In the genomic region with DNA sequence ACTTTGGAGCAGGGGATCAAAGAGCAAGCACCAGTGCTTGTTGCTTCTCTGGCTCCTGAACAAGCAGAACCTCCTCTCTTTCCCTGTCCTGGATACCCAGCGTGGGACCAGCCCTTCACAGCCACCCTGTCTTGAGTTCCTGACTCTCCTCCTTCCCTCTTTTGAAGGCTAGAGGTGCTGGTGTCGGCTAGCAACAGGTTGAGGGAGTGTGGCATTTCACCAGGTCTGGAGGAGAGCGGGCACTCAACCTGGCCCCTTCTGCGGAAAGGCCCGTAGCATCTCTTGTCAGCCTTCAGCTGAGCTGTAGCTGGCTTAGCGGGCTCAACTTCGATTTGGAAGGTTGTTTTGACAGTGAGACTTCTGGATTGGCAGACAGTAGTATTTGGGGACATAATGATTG, we compare ENCODE assay signal across 14 cellular contexts. TPM values are rescaled to one million over a fixed set of nuclear protein-coding genes. Genes with fewer than 3 reads are reported as not detected.
DNase-seq lines count a peak whose midpoint lies in the region; ATAC-seq, FAIRE-seq and TF ChIP-seq lines count a peak whose summit lies in the region.
"Had no signal": no experiment of that assay in that cellular context is flagged by ENCODE, and none has a peak within 500 bp of the region (broad histone marks: within the 10 kb centered on the region; RNA-seq: fewer than 3 reads in every experiment).

No MANE protein-coding gene starts in this region.

- ATAC-seq in activated CD8-positive, alpha-beta T cell treated with anti-CD3 and anti-CD28 coated beads, Interleukin-2, amount 10 ng/mL, durations not matched to agents 7 days and 5 days: no peak
- ATAC-seq in activated CD8-positive, alpha-beta T cell treated with anti-CD3 and anti-CD28 coated beads for 36 hours: no peak
- ATAC-seq in activated naive CD8-positive, alpha-beta T cell treated with anti-CD3 and anti-CD28 coated beads, Interleukin-2, amount 10 ng/mL, durations not matched to agents 7 days and 5 days (ENCODE audit: low read depth): no peak
- ATAC-seq in stimulated activated naive B cell treated with anti-CD40 and anti-IgM and Interleukin-4, amounts not matched to agents 10 μg/mL and 1 μg/mL and 100 μg/mL, for 72 hours (replicated peaks): no peak
- no peak for ATAC-seq in HG03565 (IDR thresholded peaks at IDR 0.05; ENCODE audit: unreplicated experiment)
- ATAC-seq: A549 had no signal

- dilution Hi-C loops in keratinocyte (cut with MboI; ENCODE audit: extremely low pct_ligation_motif_present, low sequenced_read_pairs): no loop called here

- H3K9ac ChIP-seq in keratinocyte (ENCODE audit: control insufficient read depth, extremely low read depth, insufficient read depth, low read length): no peak overlapping the region

- peaks cover 8% of the 10 kb centered on the region for H4K20me1 ChIP-seq in keratinocyte (ENCODE audit: control insufficient read depth, extremely low read depth, insufficient read depth, low read length)

- H3K36me3 Mint-ChIP-seq in activated CD8-positive, alpha-beta T cell treated with anti-CD3 and anti-CD28 coated beads, Interleukin-2, amount 10 ng/mL, durations not matched to agents 7 days and 5 days (ENCODE audit: low read depth): peaks cover 44% of the 10 kb centered on the region
- peaks cover 16% of the 10 kb centered on the region for H3K36me3 Mint-ChIP-seq in activated CD8-positive, alpha-beta T cell treated with anti-CD3 and anti-CD28 coated beads for 36 hours (ENCODE audit: low read depth)
- H3K36me3 Mint-ChIP-seq in activated naive CD8-positive, alpha-beta T cell treated with anti-CD3 and anti-CD28 coated beads, Interleukin-2, amount 10 ng/mL, durations not matched to agents 7 days and 5 days: peaks cover 23% of the 10 kb centered on the region
- peaks cover 12 to 24% of the 10 kb centered on the region in 2 donors for H3K36me3 Mint-ChIP-seq in stimulated activated naive B cell treated with anti-CD40 and anti-IgM and Interleukin-4, amounts not matched to agents 10 μg/mL and 1 μg/mL and 100 μg/mL, for 72 hours

- H3K27me3 ChIP-seq in keratinocyte (ENCODE audit: control insufficient read depth, extremely low read depth, insufficient read depth, low read length) (no peaks in the 10 kb centered on the region), adrenal gland (no peaks in the 10 kb centered on the region)

- no peak for TF ChIP-seq CTCF in activated CD8-positive, alpha-beta T cell treated with anti-CD3 and anti-CD28 coated beads for 36 hours (IDR thresholded peaks at IDR 0.05)
- no peak for TF ChIP-seq CTCF in keratinocyte (optimal IDR thresholded peaks at IDR 0.05 in 1 of 3, IDR thresholded peaks at IDR 0.05 in 1 of 3, conservative IDR thresholded peaks at IDR 0.05 in 1 of 3; ENCODE audit: extremely low read depth in 1 of 3, insufficient read depth in 2 of 3, low read length in 3 of 3)
- TF ChIP-seq CTCF in adrenal gland (IDR thresholded peaks at IDR 0.05): no peak

- no peaks in the 10 kb centered on the region for H3K9me1 ChIP-seq in keratinocyte (ENCODE audit: control insufficient read depth, extremely low read depth, insufficient read depth, low read length)

- H3K4me1 ChIP-seq in keratinocyte (ENCODE audit: control insufficient read depth, extremely low read depth, insufficient read depth, low read length) (peaks cover 32% of the 10 kb centered on the region), adrenal gland (replicated peaks in 1 of 2) (peaks cover 8 to 41% of the 10 kb centered on the region in 2 donors)

- no peak for TF ChIP-seq POLR2A in adrenal gland (IDR thresholded peaks at IDR 0.05)

- CTCF ChIA-PET in activated CD8-positive, alpha-beta T cell treated with anti-CD3 and anti-CD28 coated beads, Interleukin-2, amount 10 ng/mL, durations not matched to agents 7 days and 5 days (lab: Charles Lee): interaction anchor here (0.6 to 13.1 kb wide), 4 partner anchors 10 to 84 kb away, joined by 3 to 111 read pairs (median 3); a partner anchor contains a TSS
- CTCF ChIA-PET in activated CD8-positive, alpha-beta T cell treated with anti-CD3 and anti-CD28 coated beads for 36 hours (lab: Charles Lee): interaction anchor here (1.6 to 5.1 kb wide), 2 partner anchors 11 to 53 kb away, joined by 3 to 23 read pairs; no protein-coding TSS in a partner anchor

- H3K4me3 ChIP-seq in keratinocyte (ENCODE audit: control insufficient read depth in 2 of 3, extremely low read depth in 1 of 3, insufficient read depth in 2 of 3, low read depth in 1 of 3, low read length in 3 of 3): no peak overlapping the region
- no peak overlapping the region for H3K4me3 ChIP-seq in adrenal gland
- H3K4me3 ChIP-seq: A549, prostate gland had no signal

- no peak overlapping the region for H2AFZ ChIP-seq in keratinocyte (ENCODE audit: control insufficient read depth, low read length)

- intact Hi-C loops in activated CD8-positive, alpha-beta T cell treated with anti-CD3 and anti-CD28 coated beads for 36 hours (cut with micrococcal nuclease): loop anchor here (10.0 kb wide), 1 partner anchor 46 kb away; no protein-coding TSS in a partner anchor
- intact Hi-C loops in adrenal gland (cut with DNase I): no loop called here

- H3K36me3 ChIP-seq in keratinocyte (ENCODE audit: control insufficient read depth in 2 of 2, extremely low read depth in 1 of 2, insufficient read depth in 2 of 2, low read length in 2 of 2) (peaks cover 9 to 14% of the 10 kb centered on the region in 2 experiments), adrenal gland (replicated peaks in 1 of 2) (peaks cover 0 to 6% of the 10 kb centered on the region in 2 donors)
- H3K36me3 ChIP-seq: prostate gland had no signal

- H3K27me3 Mint-ChIP-seq in activated CD8-positive, alpha-beta T cell treated with anti-CD3 and anti-CD28 coated beads, Interleukin-2, amount 10 ng/mL, durations not matched to agents 7 days and 5 days (ENCODE audit: low read depth): no peaks in the 10 kb centered on the region
- no peaks in the 10 kb centered on the region for H3K27me3 Mint-ChIP-seq in activated CD8-positive, alpha-beta T cell treated with anti-CD3 and anti-CD28 coated beads for 36 hours
- no peaks in the 10 kb centered on the region for H3K27me3 Mint-ChIP-seq in activated naive CD8-positive, alpha-beta T cell treated with anti-CD3 and anti-CD28 coated beads, Interleukin-2, amount 10 ng/mL, durations not matched to agents 7 days and 5 days
- no peaks in the 10 kb centered on the region for H3K27me3 Mint-ChIP-seq in stimulated activated naive B cell treated with anti-CD40 and anti-IgM and Interleukin-4, amounts not matched to agents 10 μg/mL and 1 μg/mL and 100 μg/mL, for 72 hours

- no peaks in the 10 kb centered on the region for H3K9me3 ChIP-seq in keratinocyte (ENCODE audit: control insufficient read depth, low read depth, low read length)
- H3K9me3 ChIP-seq in adrenal gland (replicated peaks in 1 of 3): no peaks in the 10 kb centered on the region
- H3K9me3 ChIP-seq: A549, prostate gland had no signal

- peak overlapping the region; percentile 53 for H3K27ac Mint-ChIP-seq in activated CD8-positive, alpha-beta T cell treated with anti-CD3 and anti-CD28 coated beads, Interleukin-2, amount 10 ng/mL, durations not matched to agents 7 days and 5 days
- no peak overlapping the region for H3K27ac Mint-ChIP-seq in activated CD8-positive, alpha-beta T cell treated with anti-CD3 and anti-CD28 coated beads for 36 hours
- H3K27ac Mint-ChIP-seq in activated naive CD8-positive, alpha-beta T cell treated with anti-CD3 and anti-CD28 coated beads, Interleukin-2, amount 10 ng/mL, durations not matched to agents 7 days and 5 days: no peak overlapping the region
- peak overlapping the region; percentile 42 for H3K27ac Mint-ChIP-seq in stimulated activated naive B cell treated with anti-CD40 and anti-IgM and Interleukin-4, amounts not matched to agents 10 μg/mL and 1 μg/mL and 100 μg/mL, for 72 hours

- H3K27ac ChIP-seq in keratinocyte (ENCODE audit: control insufficient read depth, insufficient read depth, low read length) (no peak overlapping the region), adrenal gland (no peak overlapping the region)
- H3K27ac ChIP-seq: A549 had no signal

- no peak for FAIRE-seq in keratinocyte (lab: Jason Lieb, UNC)
- FAIRE-seq: A549 had no signal

- DNase-seq in activated CD8-positive, alpha-beta T cell treated with anti-CD3 and anti-CD28 coated beads, Interleukin-2, amount 10 ng/mL, durations not matched to agents 7 days and 5 days: no peak
- no peak for DNase-seq in activated CD8-positive, alpha-beta T cell treated with anti-CD3 and anti-CD28 coated beads for 36 hours
- no peak for DNase-seq in activated naive CD8-positive, alpha-beta T cell treated with anti-CD3 and anti-CD28 coated beads, Interleukin-2, amount 10 ng/mL, durations not matched to agents 7 days and 5 days
- DNase-seq in keratinocyte (ENCODE audit: low read depth, low spot score): no peak
- DNase-seq in stimulated activated naive B cell treated with anti-CD40 and anti-IgM and Interleukin-4, amounts not matched to agents 10 μg/mL and 1 μg/mL and 100 μg/mL, for 72 hours: no peak
- DNase-seq in adrenal gland: no peak
- DNase-seq in activated CD8-positive, alpha-beta memory T cell treated with anti-CD3 and anti-CD28 coated beads, Interleukin-2, amount 50 U/mL, for 4 hours: no peak
- DNase-seq: activated CD8-positive, alpha-beta memory T cell treated with anti-CD3 and anti-CD28 coated beads for 24 hours; activated naive CD4-positive, alpha-beta T cell treated with anti-CD3 and anti-CD28 coated beads, Interleukin-2, amount 50 U/mL, for 16 hours; NCI-H1436 treated with DMSO at 0.1 percent for 48 hours; substantia nigra had no signal

- peaks cover 68% of the 10 kb centered on the region for H3K79me2 ChIP-seq in keratinocyte (ENCODE audit: control insufficient read depth, insufficient read depth, low read length)

- peak overlapping the region; percentile 39 for H3K4me2 ChIP-seq in keratinocyte (ENCODE audit: control insufficient read depth, extremely low read depth, insufficient read depth, low read depth, low read length)
- H3K4me2 ChIP-seq: A549 had no signal

- POLR2A ChIA-PET in activated CD8-positive, alpha-beta T cell treated with anti-CD3 and anti-CD28 coated beads, Interleukin-2, amount 10 ng/mL, durations not matched to agents 7 days and 5 days (lab: Charles Lee): no interaction called here
- POLR2A ChIA-PET in activated CD8-positive, alpha-beta T cell treated with anti-CD3 and anti-CD28 coated beads for 36 hours (lab: Charles Lee): interaction anchor here (1.2 kb wide), 2 partner anchors 40 to 47 kb away, joined by 4 read pairs; no protein-coding TSS in a partner anchor
- POLR2A ChIA-PET in activated naive CD8-positive, alpha-beta T cell treated with anti-CD3 and anti-CD28 coated beads, Interleukin-2, amount 10 ng/mL, durations not matched to agents 7 days and 5 days (lab: Charles Lee): interaction anchor here (0.9 to 2.8 kb wide), 2 partner anchors 16 to 52 kb away, joined by 3 to 14 read pairs; a partner anchor contains a TSS

- H3K4me1 Mint-ChIP-seq in activated CD8-positive, alpha-beta T cell treated with anti-CD3 and anti-CD28 coated beads, Interleukin-2, amount 10 ng/mL, durations not matched to agents 7 days and 5 days (ENCODE audit: low read depth): peaks cover 60% of the 10 kb centered on the region
- peaks cover 62% of the 10 kb centered on the region for H3K4me1 Mint-ChIP-seq in activated CD8-positive, alpha-beta T cell treated with anti-CD3 and anti-CD28 coated beads for 36 hours (ENCODE audit: low read depth)
- peaks cover 51% of the 10 kb centered on the region for H3K4me1 Mint-ChIP-seq in activated naive CD8-positive, alpha-beta T cell treated with anti-CD3 and anti-CD28 coated beads, Interleukin-2, amount 10 ng/mL, durations not matched to agents 7 days and 5 days
- peaks cover 49 to 63% of the 10 kb centered on the region in 2 donors for H3K4me1 Mint-ChIP-seq in stimulated activated naive B cell treated with anti-CD40 and anti-IgM and Interleukin-4, amounts not matched to agents 10 μg/mL and 1 μg/mL and 100 μg/mL, for 72 hours

- WGBS in adrenal gland, 4 donors: 75 to 95% (median 85%) methylated on average over 5 to 7 of the region's 7 CpGs

- no peaks in the 10 kb centered on the region for H3K9me3 Mint-ChIP-seq in activated CD8-positive, alpha-beta T cell treated with anti-CD3 and anti-CD28 coated beads, Interleukin-2, amount 10 ng/mL, durations not matched to agents 7 days and 5 days (ENCODE audit: insufficient read depth)
- no peaks in the 10 kb centered on the region for H3K9me3 Mint-ChIP-seq in activated CD8-positive, alpha-beta T cell treated with anti-CD3 and anti-CD28 coated beads for 36 hours
- no peaks in the 10 kb centered on the region for H3K9me3 Mint-ChIP-seq in activated naive CD8-positive, alpha-beta T cell treated with anti-CD3 and anti-CD28 coated beads, Interleukin-2, amount 10 ng/mL, durations not matched to agents 7 days and 5 days
- no peaks in the 10 kb centered on the region for H3K9me3 Mint-ChIP-seq in stimulated activated naive B cell treated with anti-CD40 and anti-IgM and Interleukin-4, amounts not matched to agents 10 μg/mL and 1 μg/mL and 100 μg/mL, for 72 hours

- peak overlapping the region; percentile 93 for H3K4me3 Mint-ChIP-seq in activated CD8-positive, alpha-beta T cell treated with anti-CD3 and anti-CD28 coated beads, Interleukin-2, amount 10 ng/mL, durations not matched to agents 7 days and 5 days
- no peak overlapping the region for H3K4me3 Mint-ChIP-seq in activated CD8-positive, alpha-beta T cell treated with anti-CD3 and anti-CD28 coated beads for 36 hours
- peak overlapping the region; percentile 98 for H3K4me3 Mint-ChIP-seq in activated naive CD8-positive, alpha-beta T cell treated with anti-CD3 and anti-CD28 coated beads, Interleukin-2, amount 10 ng/mL, durations not matched to agents 7 days and 5 days
- H3K4me3 Mint-ChIP-seq in stimulated activated naive B cell treated with anti-CD40 and anti-IgM and Interleukin-4, amounts not matched to agents 10 μg/mL and 1 μg/mL and 100 μg/mL, for 72 hours: no peak overlapping the region

RNA-seq across cellular contexts. Expression of a gene that starts 26.6 kb away (rescaled TPM):
- total RNA-seq in activated CD8-positive, alpha-beta T cell treated with anti-CD3 and anti-CD28 coated beads, Interleukin-2, amount 10 ng/mL, durations not matched to agents 7 days and 5 days: under 1 TPM; 0.55 to 0.60 TPM
- total RNA-seq in activated CD8-positive, alpha-beta T cell treated with anti-CD3 and anti-CD28 coated beads for 36 hours: 1 to 10 TPM in 1 of 2 experiments, under 1 TPM in 1; 0.61 to 2.1 TPM
- total RNA-seq in activated naive CD8-positive, alpha-beta T cell treated with anti-CD3 and anti-CD28 coated beads, Interleukin-2, amount 10 ng/mL, durations not matched to agents 7 days and 5 days: under 1 TPM; 0.58 to 0.74 TPM
- polyA plus RNA-seq in keratinocyte (0.35 to 0.62 TPM (median 0.46 TPM) in 3 replicates), adrenal gland (1 to 10 TPM in 1 of 3 donors, under 1 TPM in 2; 0.33 to 4.5 (median 0.64) TPM)
- 0.15 TPM for polyA plus RNA-seq in keratinocyte (2011; ENCODE audit: low read depth)
- 0.22 and 0.44 TPM in 2 replicates for polyA plus RNA-seq in keratinocyte (2011; cell fraction: cytosol; rRNA removed)
- polyA plus RNA-seq in keratinocyte (2011; cell fraction: nucleus; rRNA removed): 0.28 and 0.40 TPM in 2 replicates
- polyA plus RNA-seq in keratinocyte (2012; ENCODE audit: low replicate concordance): 0.07 and 0.47 TPM in 2 replicates
- polyA minus RNA-seq in keratinocyte: 0.13 to 0.95 TPM (median 0.38 TPM) in 3 replicates
- polyA minus RNA-seq in keratinocyte (2011; cell fraction: cytosol; rRNA and poly(A)+ RNA removed): 0.96 TPM
- not detected in 2 replicates for polyA minus RNA-seq in keratinocyte (2011; cell fraction: nucleus; rRNA and poly(A)+ RNA removed)
- 1 to 10 TPM in 5 of 8 donors, under 1 TPM in 1, not detected in 2; 0.52 to 1.8 (median 1.2) TPM for total RNA-seq in adrenal gland

RNA-seq across cellular contexts. Expression of a gene that starts 48.4 kb away (rescaled TPM):
- 10 to 100 TPM; 42.6 to 44.9 TPM for total RNA-seq in activated CD8-positive, alpha-beta T cell treated with anti-CD3 and anti-CD28 coated beads, Interleukin-2, amount 10 ng/mL, durations not matched to agents 7 days and 5 days
- 10 to 100 TPM; 18.5 to 20.5 TPM for total RNA-seq in activated CD8-positive, alpha-beta T cell treated with anti-CD3 and anti-CD28 coated beads for 36 hours
- 10 to 100 TPM; 39.1 to 39.7 TPM for total RNA-seq in activated naive CD8-positive, alpha-beta T cell treated with anti-CD3 and anti-CD28 coated beads, Interleukin-2, amount 10 ng/mL, durations not matched to agents 7 days and 5 days
- polyA plus RNA-seq in keratinocyte (8.9 to 23.2 TPM (median 13.5 TPM) in 3 replicates), adrenal gland (10 to 100 TPM; 13.0 to 37.0 (median 29.7) TPM)
- polyA plus RNA-seq in keratinocyte (2011; ENCODE audit: low read depth): 2.7 TPM
- 10.0 and 10.2 TPM in 2 replicates for polyA plus RNA-seq in keratinocyte (2011; cell fraction: cytosol; rRNA removed)
- polyA plus RNA-seq in keratinocyte (2011; cell fraction: nucleus; rRNA removed): 46.9 and 48.5 TPM in 2 replicates
- 4.1 and 13.0 TPM in 2 replicates for polyA plus RNA-seq in keratinocyte (2012; ENCODE audit: low replicate concordance)
- 6.8 to 14.7 TPM (median 10.9 TPM) in 3 replicates for polyA minus RNA-seq in keratinocyte
- 3.5 TPM for polyA minus RNA-seq in keratinocyte (2011; cell fraction: cytosol; rRNA and poly(A)+ RNA removed)
- 7.3 and 13.0 TPM in 2 replicates for polyA minus RNA-seq in keratinocyte (2011; cell fraction: nucleus; rRNA and poly(A)+ RNA removed)
- total RNA-seq in adrenal gland: 10 to 100 TPM; 11.6 to 61.3 (median 20.0) TPM

RNA-seq across cellular contexts. Expression of a gene that starts 51.5 kb away (rescaled TPM):
- total RNA-seq in activated CD8-positive, alpha-beta T cell treated with anti-CD3 and anti-CD28 coated beads, Interleukin-2, amount 10 ng/mL, durations not matched to agents 7 days and 5 days: 10 to 100 TPM; 62.1 to 68.6 TPM
- 10 to 100 TPM; 23.3 to 24.5 TPM for total RNA-seq in activated CD8-positive, alpha-beta T cell treated with anti-CD3 and anti-CD28 coated beads for 36 hours
- 10 to 100 TPM; 60.6 to 62.3 TPM for total RNA-seq in activated naive CD8-positive, alpha-beta T cell treated with anti-CD3 and anti-CD28 coated beads, Interleukin-2, amount 10 ng/mL, durations not matched to agents 7 days and 5 days
- 18.6 to 35.2 TPM (median 20.8 TPM) in 3 replicates for polyA plus RNA-seq in keratinocyte
- 27.1 TPM for polyA plus RNA-seq in keratinocyte (2011; ENCODE audit: low read depth)
- 24.1 and 28.4 TPM in 2 replicates for polyA plus RNA-seq in keratinocyte (2011; cell fraction: cytosol; rRNA removed)
- 39.0 and 42.8 TPM in 2 replicates for polyA plus RNA-seq in keratinocyte (2011; cell fraction: nucleus; rRNA removed)
- polyA plus RNA-seq in keratinocyte (2012; ENCODE audit: low replicate concordance): 21.5 and 31.4 TPM in 2 replicates
- 26.5 to 45.0 TPM (median 29.9 TPM) in 3 replicates for polyA minus RNA-seq in keratinocyte
- polyA minus RNA-seq in keratinocyte (2011; cell fraction: cytosol; rRNA and poly(A)+ RNA removed): 51.0 TPM
- polyA minus RNA-seq in keratinocyte (2011; cell fraction: nucleus; rRNA and poly(A)+ RNA removed): 37.9 and 42.1 TPM in 2 replicates
- total RNA-seq in adrenal gland: 10 to 100 TPM; 27.0 to 39.7 (median 36.2) TPM
- polyA plus RNA-seq in adrenal gland: 10 to 100 TPM in 2 of 3 donors, 1 to 10 TPM in 1; 7.3 to 24.4 (median 15.2) TPM

Comparison
In these comparisons a context has a peak if more than half of its experiments do, and no peak if none do; other contexts are left out.
1. H3K27ac Mint-ChIP-seq: peak in activated CD8-positive, alpha-beta T cell treated with anti-CD3 and anti-CD28 coated beads, Interleukin-2, amount 10 ng/mL, durations not matched to agents 7 days and 5 days (single experiment) and stimulated activated naive B cell treated with anti-CD40 and anti-IgM and Interleukin-4, amounts not matched to agents 10 μg/mL and 1 μg/mL and 100 μg/mL, for 72 hours (single experiment); none in activated CD8-positive, alpha-beta T cell treated with anti-CD3 and anti-CD28 coated beads for 36 hours (single experiment) and activated naive CD8-positive, alpha-beta T cell treated with anti-CD3 and anti-CD28 coated beads, Interleukin-2, amount 10 ng/mL, durations not matched to agents 7 days and 5 days (single experiment).
2. H3K4me3 Mint-ChIP-seq: peak in activated CD8-positive, alpha-beta T cell treated with anti-CD3 and anti-CD28 coated beads, Interleukin-2, amount 10 ng/mL, durations not matched to agents 7 days and 5 days (single experiment) and activated naive CD8-positive, alpha-beta T cell treated with anti-CD3 and anti-CD28 coated beads, Interleukin-2, amount 10 ng/mL, durations not matched to agents 7 days and 5 days (single experiment); none in activated CD8-positive, alpha-beta T cell treated with anti-CD3 and anti-CD28 coated beads for 36 hours (single experiment) and stimulated activated naive B cell treated with anti-CD40 and anti-IgM and Interleukin-4, amounts not matched to agents 10 μg/mL and 1 μg/mL and 100 μg/mL, for 72 hours (0 of 2).